In the genomic region with DNA sequence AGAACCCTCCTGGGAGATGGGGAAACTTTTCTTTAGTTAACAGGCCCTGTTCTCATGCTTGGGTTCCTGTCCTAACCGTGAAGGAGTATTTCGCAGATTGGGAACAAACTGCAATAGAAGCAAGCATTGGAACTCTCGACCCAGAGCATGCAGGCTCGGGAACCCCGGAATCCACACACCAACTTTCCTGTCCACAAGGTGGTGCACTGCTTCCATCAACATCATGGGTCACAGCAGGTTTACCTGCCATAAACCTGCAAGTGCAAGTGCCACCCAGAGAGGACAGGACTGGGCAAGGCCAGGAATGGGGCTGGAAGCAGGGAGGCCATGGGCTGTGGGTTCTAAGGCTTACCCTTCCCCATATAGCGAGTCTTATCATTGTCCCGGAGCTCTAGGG, we compare ENCODE assay signal across 1 cellular context.
TF ChIP-seq lines count a peak whose summit lies in the region.

No MANE protein-coding gene starts in this region.

TF ChIP-seq in SK-N-SH treated with all-trans-retinoic acid at 6 μM for 48 hours, 23 proteins besides CTCF, POLR2A, EP300 and RAD21 (continued from another document):
- TF ChIP-seq CSRNP3 (CRISPR knock-in tag; IDR thresholded peaks at IDR 0.05) (no peak), ZNF8 (CRISPR knock-in tag; IDR thresholded peaks at IDR 0.05) (no peak), TOX (CRISPR knock-in tag; IDR thresholded peaks at IDR 0.05; ENCODE audit: borderline replicate concordance) (no peak), TCF4 (CRISPR knock-in tag; IDR thresholded peaks at IDR 0.05; ENCODE audit: borderline replicate concordance) (no peak), PPARA (CRISPR knock-in tag; IDR thresholded peaks at IDR 0.05; ENCODE audit: borderline replicate concordance) (no peak), CSDC2 (CRISPR knock-in tag; IDR thresholded peaks at IDR 0.05) (no peak), OSR1 (CRISPR knock-in tag; IDR thresholded peaks at IDR 0.05) (no peak)
